ENCODE assay signal across 18 cellular contexts in the genomic region with DNA sequence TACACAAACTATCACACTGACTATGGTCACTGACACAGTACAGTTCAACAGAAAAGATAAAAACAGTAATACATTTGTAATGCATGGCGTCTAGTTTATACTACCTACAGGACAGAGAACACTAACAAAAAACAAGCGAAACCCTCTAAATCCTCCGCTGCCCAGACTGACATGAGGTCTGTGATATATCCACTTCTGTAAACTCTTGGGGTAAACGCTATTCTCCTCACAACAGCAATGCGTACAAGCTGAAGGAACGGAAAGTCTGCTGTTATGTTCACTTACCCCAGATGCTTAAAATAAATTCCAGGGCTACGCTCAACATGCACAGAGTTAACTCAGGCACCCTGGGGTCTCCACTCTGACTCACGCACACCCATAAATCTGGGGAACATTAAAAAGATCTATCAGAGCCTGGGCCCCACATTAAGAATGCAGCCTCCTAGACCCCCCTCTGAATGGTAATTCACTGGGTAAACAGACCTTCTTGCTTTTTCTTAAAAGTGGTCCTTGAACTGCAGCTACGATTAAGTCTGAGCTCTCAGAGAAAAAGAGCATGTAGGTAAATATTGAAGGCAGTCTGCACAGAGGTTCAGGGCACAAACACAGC.
DNase-seq lines count a peak whose midpoint lies in the region; ATAC-seq, FAIRE-seq and TF ChIP-seq lines count a peak whose summit lies in the region.
"Had no signal": no experiment of that assay in that cellular context is flagged by ENCODE, and none has a peak within 500 bp of the region (broad histone marks: within the 10 kb centered on the region; RNA-seq: fewer than 3 reads in every experiment).

No MANE protein-coding gene starts in this region.

- H3K79me2 ChIP-seq in GM23338 (replicated peaks; ENCODE audit: insufficient read depth) (peaks cover 100% of the 10 kb centered on the region), astrocyte (ENCODE audit: insufficient read depth, low read length) (peaks cover 94% of the 10 kb centered on the region)

- H2AK5ac ChIP-seq in mesenchymal stem cell (ENCODE audit: low read length, severe bottlenecking): peak overlapping the region; percentile 51

- peak overlapping the region; percentile 70 to 83 for H3K18ac ChIP-seq in mesenchymal stem cell (ENCODE audit: low read depth in 1 of 2, low read length in 2 of 2)

- H2BK120ac ChIP-seq in mesenchymal stem cell (ENCODE audit: low read depth, low read length): no peak overlapping the region

- H3K4me1 ChIP-seq in GM23338 (ENCODE audit: insufficient read depth): peaks cover 64% of the 10 kb centered on the region
- peaks cover 31% of the 10 kb centered on the region for H3K4me1 ChIP-seq in astrocyte (ENCODE audit: insufficient read depth, low read length)
- H3K4me1 ChIP-seq in mesenchymal stem cell (ENCODE audit: control insufficient read depth, insufficient read depth, low read depth, low read length): peaks cover 34% of the 10 kb centered on the region
- peaks cover 49 to 86% (median 67%) of the 10 kb centered on the region in 4 donors for H3K4me1 ChIP-seq in stomach

- ATAC-seq in GM23338: no peak
- no peak for ATAC-seq in HG03354 (IDR thresholded peaks at IDR 0.05; ENCODE audit: poor library complexity, severe bottlenecking, unreplicated experiment)

- FAIRE-seq in astrocyte (lab: Jason Lieb, UNC): no peak
- FAIRE-seq: urothelium cell line had no signal

- H3K4me1 Mint-ChIP-seq in GM23338: peaks cover 88% of the 10 kb centered on the region
- H3K4me1 Mint-ChIP-seq in astrocyte (ENCODE audit: low read depth, unreplicated experiment): peaks cover 38% of the 10 kb centered on the region
- no peaks in the 10 kb centered on the region for H3K4me1 Mint-ChIP-seq in activated T-helper 1 cell treated with anti-CD3 and anti-CD28 coated beads, Interleukin-12 subunit alpha, Interleukin-12 subunit beta, Interleukin-2, Interleukin-4 antibody, amounts not matched to agents 30 ng/mL and 10 ng/mL and 1 ng/mL, durations not matched to agents 14 hours and 24 hours and 36 hours (ENCODE audit: low read depth)
- H3K4me1 Mint-ChIP-seq: memory B cell had no signal

- no peak overlapping the region; the same call in 2 of the 3 replicates for H3K4me3 Mint-ChIP-seq in GM23338
- no peak overlapping the region for H3K4me3 Mint-ChIP-seq in astrocyte (ENCODE audit: unreplicated experiment)
- H3K4me3 Mint-ChIP-seq in activated T-helper 1 cell treated with anti-CD3 and anti-CD28 coated beads, Interleukin-12 subunit alpha, Interleukin-12 subunit beta, Interleukin-2, Interleukin-4 antibody, amounts not matched to agents 30 ng/mL and 10 ng/mL and 1 ng/mL, durations not matched to agents 14 hours and 24 hours and 36 hours: no peak overlapping the region
- H3K4me3 Mint-ChIP-seq: memory B cell; T-helper 2 cell treated with Interferon-gamma antibody and Interleukin-4, amounts not matched to agents 5 μg/mL and 100 μg/mL, for 36 hours had no signal

- peaks cover 21% of the 10 kb centered on the region for H3K27me3 Mint-ChIP-seq in GM23338 (ENCODE audit: insufficient read depth, low read depth, poor library complexity)
- H3K27me3 Mint-ChIP-seq in astrocyte (ENCODE audit: low read depth, unreplicated experiment): no peaks in the 10 kb centered on the region
- H3K27me3 Mint-ChIP-seq in activated T-helper 1 cell treated with anti-CD3 and anti-CD28 coated beads, Interleukin-12 subunit alpha, Interleukin-12 subunit beta, Interleukin-2, Interleukin-4 antibody, amounts not matched to agents 30 ng/mL and 10 ng/mL and 1 ng/mL, durations not matched to agents 14 hours and 24 hours and 36 hours (ENCODE audit: insufficient read depth): peaks cover 2% of the 10 kb centered on the region

- peak overlapping the region; percentile 22 to 35 for H3K4ac ChIP-seq in mesenchymal stem cell (ENCODE audit: low read depth in 1 of 2, low read length in 2 of 2)

- H3K4me2 ChIP-seq in GM23338 (no peak overlapping the region), astrocyte (ENCODE audit: low read length) (peak overlapping the region; percentile 3), mesenchymal stem cell (ENCODE audit: low read length, poor library complexity, severe bottlenecking) (peak overlapping the region; percentile 33)

- H2BK15ac ChIP-seq in mesenchymal stem cell (ENCODE audit: low read depth, poor library complexity, severe bottlenecking): no peak overlapping the region

- no peak overlapping the region for H4K8ac ChIP-seq in mesenchymal stem cell (ENCODE audit: low read length)

- peaks cover 40% of the 10 kb centered on the region for H3K79me1 ChIP-seq in mesenchymal stem cell (replicated peaks; ENCODE audit: low read length, poor library complexity, severe bottlenecking)

- WGBS in mesenchymal stem cell: 33% methylated on average over 9 of the region's 9 CpGs
- 71 to 85% (median 80%) methylated on average over 9 of the region's 9 CpGs for WGBS in stomach, 5 donors

- no peak overlapping the region for H2AFZ ChIP-seq in GM23338
- no peak overlapping the region for H2AFZ ChIP-seq in astrocyte (ENCODE audit: low read depth, low read length)
- H2AFZ ChIP-seq in mesenchymal stem cell (ENCODE audit: low read depth, low read length): no peak overlapping the region

- H3K27ac Mint-ChIP-seq in GM23338: no peak overlapping the region; the same call in 1 of the 2 replicates
- H3K27ac Mint-ChIP-seq in astrocyte (ENCODE audit: unreplicated experiment): no peak overlapping the region
- H3K27ac Mint-ChIP-seq in activated T-helper 1 cell treated with anti-CD3 and anti-CD28 coated beads, Interleukin-12 subunit alpha, Interleukin-12 subunit beta, Interleukin-2, Interleukin-4 antibody, amounts not matched to agents 30 ng/mL and 10 ng/mL and 1 ng/mL, durations not matched to agents 14 hours and 24 hours and 36 hours: no peak overlapping the region
- H3K27ac Mint-ChIP-seq: memory B cell; T-helper 2 cell treated with Interferon-gamma antibody and Interleukin-4, amounts not matched to agents 5 μg/mL and 100 μg/mL, for 36 hours had no signal

- DNase-seq in GM23338 (ENCODE audit: low spot score) (no peak), astrocyte (ENCODE audit: low read depth) (no peak), mesenchymal stem cell (peak; percentile 81), stomach (no peak), GM19238 (ENCODE audit: insufficient read length, low spot score) (no peak), anterior cingulate cortex (lab: John Stamatoyannopoulos, UW) (no peak)
- no peak for DNase-seq in activated T-helper 1 cell treated with anti-CD3 and anti-CD28 coated beads, Interleukin-12 subunit alpha, Interleukin-12 subunit beta, Interleukin-2, Interleukin-4 antibody, amounts not matched to agents 30 ng/mL and 10 ng/mL and 1 ng/mL, durations not matched to agents 14 hours and 24 hours and 36 hours (ENCODE audit: low spot score)
- DNase-seq: activated effector memory CD4-positive, alpha-beta T cell treated with Interleukin-2 at 50 U/mL for 16 hours; COR-L47; dermis blood vessel endothelial cell; erythroblast; Kasumi-1; occipital lobe; SHP77 treated with DMSO at 0.1 percent for 48 hours had no signal

- TF ChIP-seq POLR2A in stomach (IDR thresholded peaks at IDR 0.05): no peak

- no peak for TF ChIP-seq EP300 in stomach (IDR thresholded peaks at IDR 0.05)

- H3K23ac ChIP-seq in mesenchymal stem cell (ENCODE audit: low read length in 2 of 2): no peak overlapping the region

- no peaks in the 10 kb centered on the region for H3K9me3 ChIP-seq in astrocyte (ENCODE audit: insufficient read depth, low read depth, low read length)
- no peaks in the 10 kb centered on the region for H3K9me3 ChIP-seq in mesenchymal stem cell (ENCODE audit: control insufficient read depth, low read length)
- H3K9me3 ChIP-seq in stomach: no peaks in the 10 kb centered on the region

- no peak overlapping the region for H2BK5ac ChIP-seq in mesenchymal stem cell (ENCODE audit: low read depth, low read length, poor library complexity, severe bottlenecking)

- H3K4me3 ChIP-seq in GM23338 (no peak overlapping the region), astrocyte (ENCODE audit: insufficient read depth, low read depth, low read length) (no peak overlapping the region), mesenchymal stem cell (ENCODE audit: insufficient read depth in 1 of 2, low read depth in 1 of 2, low read length in 2 of 2) (no peak overlapping the region), stomach (no peak overlapping the region)

- H2BK12ac ChIP-seq in mesenchymal stem cell (ENCODE audit: low read length in 2 of 2): peak overlapping the region in 1 of 2 experiments; percentile 73

- H3F3A ChIP-seq in GM23338 (replicated peaks; ENCODE audit: low read depth): no peaks in the 10 kb centered on the region

- no peaks in the 10 kb centered on the region for H3K36me3 ChIP-seq in GM23338 (ENCODE audit: insufficient read depth)
- H3K36me3 ChIP-seq in astrocyte (ENCODE audit: insufficient read depth, low read length): no peaks in the 10 kb centered on the region
- peaks cover 10 to 34% of the 10 kb centered on the region in 2 experiments for H3K36me3 ChIP-seq in mesenchymal stem cell (ENCODE audit: control insufficient read depth in 1 of 2, insufficient read depth in 2 of 2, low read depth in 1 of 2, low read length in 2 of 2)
- peaks cover 0 to 6% (median 0%) of the 10 kb centered on the region in 4 donors for H3K36me3 ChIP-seq in stomach

- H3K9me3 Mint-ChIP-seq in GM23338 (no peaks in the 10 kb centered on the region; the same call in 2 of the 3 replicates), astrocyte (ENCODE audit: unreplicated experiment) (no peaks in the 10 kb centered on the region)
- H3K9me3 Mint-ChIP-seq in activated T-helper 1 cell treated with anti-CD3 and anti-CD28 coated beads, Interleukin-12 subunit alpha, Interleukin-12 subunit beta, Interleukin-2, Interleukin-4 antibody, amounts not matched to agents 30 ng/mL and 10 ng/mL and 1 ng/mL, durations not matched to agents 14 hours and 24 hours and 36 hours: no peaks in the 10 kb centered on the region
- H3K9me3 Mint-ChIP-seq: memory B cell; T-helper 2 cell treated with Interferon-gamma antibody and Interleukin-4, amounts not matched to agents 5 μg/mL and 100 μg/mL, for 36 hours had no signal

- peaks cover 98% of the 10 kb centered on the region for H4K20me1 ChIP-seq in GM23338 (replicated peaks; ENCODE audit: insufficient read depth)
- peaks cover 85% of the 10 kb centered on the region for H4K20me1 ChIP-seq in astrocyte (ENCODE audit: insufficient read depth, low read length)

- H3K27ac ChIP-seq in GM23338 (ENCODE audit: low read depth) (0 out of 2 replicates have a peak overlapping the region, but pooled peaks have one; percentile 63), astrocyte (ENCODE audit: low read depth, low read length) (no peak overlapping the region), mesenchymal stem cell (ENCODE audit: low read length, poor library complexity, severe bottlenecking) (peak overlapping the region; percentile 63), stomach (peak overlapping the region in 3 of 5 donors; percentile 85 to 93 (median 90))

- H3K36me3 Mint-ChIP-seq in GM23338 (ENCODE audit: low read depth) (peaks cover 77% of the 10 kb centered on the region), astrocyte (ENCODE audit: low read depth, unreplicated experiment) (peaks cover 38% of the 10 kb centered on the region)
- no peaks in the 10 kb centered on the region for H3K36me3 Mint-ChIP-seq in activated T-helper 1 cell treated with anti-CD3 and anti-CD28 coated beads, Interleukin-12 subunit alpha, Interleukin-12 subunit beta, Interleukin-2, Interleukin-4 antibody, amounts not matched to agents 30 ng/mL and 10 ng/mL and 1 ng/mL, durations not matched to agents 14 hours and 24 hours and 36 hours (ENCODE audit: low read depth)
- H3K36me3 Mint-ChIP-seq: memory B cell had no signal

- H3K9ac ChIP-seq in astrocyte (ENCODE audit: low read length): no peak overlapping the region
- no peak overlapping the region for H3K9ac ChIP-seq in mesenchymal stem cell (ENCODE audit: low read length)

- TF ChIP-seq CTCF in GM23338 (conservative IDR thresholded peaks at IDR 0.05; ENCODE audit: low read depth in 2 of 2) (no peak), astrocyte (IDR thresholded peaks at IDR 0.05; ENCODE audit: insufficient read depth, low read depth, low read length) (no peak), stomach (IDR thresholded peaks at IDR 0.05) (no peak)

- no peak overlapping the region for H4K91ac ChIP-seq in mesenchymal stem cell (ENCODE audit: low read length)

- H3K14ac ChIP-seq in mesenchymal stem cell (ENCODE audit: low read length in 2 of 2): peak overlapping the region in 1 of 2 experiments; percentile 63

- H3K27me3 ChIP-seq in GM23338 (ENCODE audit: insufficient read depth) (no peaks in the 10 kb centered on the region), astrocyte (ENCODE audit: insufficient read depth, low read length) (no peaks in the 10 kb centered on the region), mesenchymal stem cell (ENCODE audit: control insufficient read depth in 1 of 2, insufficient read depth in 1 of 2, low read length in 2 of 2) (no peaks in the 10 kb centered on the region), stomach (no peaks in the 10 kb centered on the region)

- intact Hi-C loops in stomach (cut with DNase I; ENCODE audit: low total_unique reads): no loop called here
- intact Hi-C loops in activated T-helper 1 cell treated with anti-CD3 and anti-CD28 coated beads, Interleukin-12 subunit alpha, Interleukin-12 subunit beta, Interleukin-2, Interleukin-4 antibody, amounts not matched to agents 30 ng/mL and 10 ng/mL and 1 ng/mL, durations not matched to agents 14 hours and 24 hours and 36 hours (cut with micrococcal nuclease): no loop called here

- no peaks in the 10 kb centered on the region for H3K9me2 ChIP-seq in GM23338 (ENCODE audit: insufficient read depth)
